9 cellular contexts compared by ENCODE assay signal in genomic region chr22:17629646-17630045, GRCh38. TPM values are rescaled to one million over a fixed set of nuclear protein-coding genes. Genes with fewer than 3 reads are reported as not detected.
DNase-seq lines count a peak whose midpoint lies in the region; ATAC-seq and TF ChIP-seq lines count a peak whose summit lies in the region.
"Had no signal": no experiment of that assay in that cellular context is flagged by ENCODE, and none has a peak within 500 bp of the region (broad histone marks: within the 10 kb centered on the region; RNA-seq: fewer than 3 reads in every experiment).

No MANE protein-coding gene starts in this region.

- H3K4me2 ChIP-seq in MM.1S (ENCODE audit: low read depth, low read length) (peak overlapping the region; percentile 90), trophoblast cell (ENCODE audit: low read length) (no peak overlapping the region)

- POLR2A ChIA-PET in CD8-positive, alpha-beta T cell (lab: Charles Lee) = interaction anchor here (1.3 kb wide), 1 partner anchor 9 kb away, joined by 9 read pairs; the partner anchor contains the start of gene BCL2L13

- intact Hi-C loops in CD8-positive, alpha-beta T cell (cut with DNase I, micrococcal nuclease) = loop anchor here (2.0 to 5.0 kb wide), 4 partner anchors 148 to 545 kb away; partner anchors contain the start of genes HDHD5 (in 1 of the 2), IL17RA (in 1 of the 2) and PEX26 (in 1 of the 2)
- intact Hi-C loops in dorsolateral prefrontal cortex (cut with DNase I) = loop anchor here in 1 of 2 donors (10.0 kb wide), 3 partner anchors 95 to 465 kb away; no protein-coding TSS in a partner anchor

- CTCF ChIA-PET in CD8-positive, alpha-beta T cell (lab: Charles Lee) = no interaction called here

- H3K9me3 ChIP-seq in CD8-positive, alpha-beta T cell (ENCODE audit: low read length) = no peaks in the 10 kb centered on the region
- H3K9me3 ChIP-seq in MM.1S (replicated peaks; ENCODE audit: insufficient read depth, low read length) (no peaks in the 10 kb centered on the region), neuron (ENCODE audit: low read length) (no peaks in the 10 kb centered on the region), trophoblast cell (ENCODE audit: insufficient read depth, low read depth, low read length) (no peaks in the 10 kb centered on the region)

- H3K4ac ChIP-seq in trophoblast cell (ENCODE audit: low read depth, low read length) = no peak overlapping the region

- no peaks in the 10 kb centered on the region for H3K9me2 ChIP-seq in MM.1S (replicated peaks; ENCODE audit: insufficient read depth, low read length)

- H3K23ac ChIP-seq in trophoblast cell (ENCODE audit: low read length) = no peak overlapping the region

- no peak for DNase-seq in CD8-positive, alpha-beta T cell
- DNase-seq in MM.1S (no peak), dorsolateral prefrontal cortex (no peak), trophoblast cell (no peak), NCI-H2227 treated with DMSO at 0.1 percent for 48 hours (lab: John Stamatoyannopoulos, UW) (no peak)
- DNase-seq: NCI-H2107 had no signal

- H2BK5ac ChIP-seq in trophoblast cell (ENCODE audit: low read depth, low read length, poor library complexity) = no peak overlapping the region

- H3K4me3 Mint-ChIP-seq in CD8-positive, alpha-beta T cell = peak overlapping the region; percentile 97

- peaks cover 5% of the 10 kb centered on the region; the same call in 1 of the 2 replicates for H3F3A ChIP-seq in MM.1S (ENCODE audit: insufficient read depth, low read length)

- H3K9ac ChIP-seq in MM.1S (ENCODE audit: low read length) (peak overlapping the region; percentile 94; the same call in 1 of the 2 replicates), trophoblast cell (ENCODE audit: low read length) (no peak overlapping the region)

- ATAC-seq in CD8-positive, alpha-beta T cell = no peak
- ATAC-seq in GM21381 (IDR thresholded peaks at IDR 0.05; ENCODE audit: unreplicated experiment) (no peak), GM18502 (IDR thresholded peaks at IDR 0.05; ENCODE audit: poor library complexity, unreplicated experiment) (no peak)

- H4K20me1 ChIP-seq in MM.1S (ENCODE audit: insufficient read depth, low read length) = no peaks in the 10 kb centered on the region

- H3K18ac ChIP-seq in trophoblast cell (ENCODE audit: low read length) = no peak overlapping the region

- no peaks in the 10 kb centered on the region for H3K27me3 ChIP-seq in CD8-positive, alpha-beta T cell (ENCODE audit: insufficient read depth, low read length)
- H3K27me3 ChIP-seq in MM.1S (replicated peaks; ENCODE audit: insufficient read depth, low read length) = no peaks in the 10 kb centered on the region
- no peaks in the 10 kb centered on the region for H3K27me3 ChIP-seq in dorsolateral prefrontal cortex
- no peaks in the 10 kb centered on the region for H3K27me3 ChIP-seq in neuron (ENCODE audit: insufficient read depth, low read length)
- H3K27me3 ChIP-seq in trophoblast cell (ENCODE audit: insufficient read depth, low read length) = no peaks in the 10 kb centered on the region

- peaks cover 25% of the 10 kb centered on the region for H3K4me1 Mint-ChIP-seq in CD8-positive, alpha-beta T cell (ENCODE audit: low read depth)

- H3K9me3 Mint-ChIP-seq in CD8-positive, alpha-beta T cell = no peaks in the 10 kb centered on the region

- no CpG with 5 or more reads among the region's 7 CpGs for WGBS in trophoblast cell (ENCODE audit: extremely low coverage, insufficient coverage, insufficient read length)

- no peak overlapping the region for H3K27ac ChIP-seq in CD8-positive, alpha-beta T cell (ENCODE audit: low read depth, low read length)
- H3K27ac ChIP-seq in MM.1S (ENCODE audit: low read length) = no peak overlapping the region
- H3K27ac ChIP-seq in dorsolateral prefrontal cortex = peak overlapping the region in 20 of 59 donors; percentile 76 to 97 (median 92)
- H3K27ac ChIP-seq in trophoblast cell (ENCODE audit: low read depth, low read length) = no peak overlapping the region

- no peak overlapping the region for H4K8ac ChIP-seq in trophoblast cell (ENCODE audit: low read depth, low read length)

- peaks cover 17% of the 10 kb centered on the region for H3K36me3 Mint-ChIP-seq in CD8-positive, alpha-beta T cell

- H2AFZ ChIP-seq in MM.1S (ENCODE audit: low read length) (peak overlapping the region; percentile 53; the same call in 1 of the 2 replicates), neuron (ENCODE audit: low read depth, low read length) (no peak overlapping the region), trophoblast cell (ENCODE audit: insufficient read depth, low read length, poor library complexity) (no peak overlapping the region)

- no peak overlapping the region for H2BK12ac ChIP-seq in trophoblast cell (ENCODE audit: low read length)

- no peak overlapping the region for H4K91ac ChIP-seq in trophoblast cell (ENCODE audit: low read depth, low read length)

- H4K12ac ChIP-seq in trophoblast cell (ENCODE audit: low read depth, low read length) = no peak overlapping the region

- H3K14ac ChIP-seq in trophoblast cell (ENCODE audit: low read length) = no peak overlapping the region

- no peak for TF ChIP-seq CTCF in CD8-positive, alpha-beta T cell (IDR thresholded peaks at IDR 0.05)
- TF ChIP-seq CTCF in MM.1S (IDR thresholded peaks at IDR 0.05; ENCODE audit: low read length) = no peak
- TF ChIP-seq CTCF in dorsolateral prefrontal cortex (IDR thresholded peaks at IDR 0.05 in 54 of 56, conservative IDR thresholded peaks at IDR 0.05 in 2 of 56; ENCODE audit: low read depth in 1 of 56, partially characterized antibody in 56 of 56) = no peak

- no peaks in the 10 kb centered on the region for H3K36me3 ChIP-seq in CD8-positive, alpha-beta T cell (ENCODE audit: insufficient read depth, low read length)
- H3K36me3 ChIP-seq in MM.1S (replicated peaks; ENCODE audit: insufficient read depth, low read length) (no peaks in the 10 kb centered on the region), neuron (ENCODE audit: insufficient read depth, low read length) (peaks cover 6% of the 10 kb centered on the region), trophoblast cell (ENCODE audit: control insufficient read depth in 1 of 2, insufficient read depth in 2 of 2, low read length in 2 of 2) (peaks cover 6 to 9% of the 10 kb centered on the region in 2 experiments)

- peaks cover 17% of the 10 kb centered on the region for H3K79me1 ChIP-seq in trophoblast cell (ENCODE audit: low read length)

- no peak overlapping the region for H2AK5ac ChIP-seq in trophoblast cell (ENCODE audit: low read length)

- H3K4me3 ChIP-seq in CD8-positive, alpha-beta T cell (ENCODE audit: low read depth, low read length) = no peak overlapping the region
- peak overlapping the region; percentile 98; the same call in 1 of the 2 replicates for H3K4me3 ChIP-seq in MM.1S (ENCODE audit: low read length)
- H3K4me3 ChIP-seq in dorsolateral prefrontal cortex = peak overlapping the region in 34 of 59 donors; percentile 68 to 100 (median 99)
- H3K4me3 ChIP-seq in neuron (ENCODE audit: low read length) = peak overlapping the region; percentile 80
- no peak overlapping the region for H3K4me3 ChIP-seq in trophoblast cell (ENCODE audit: low read depth, low read length)

- peak overlapping the region; percentile 99 for H3K27ac Mint-ChIP-seq in CD8-positive, alpha-beta T cell

- peaks cover 45% of the 10 kb centered on the region for H3K79me2 ChIP-seq in MM.1S (ENCODE audit: low read length)
- peaks cover 15% of the 10 kb centered on the region for H3K79me2 ChIP-seq in trophoblast cell (ENCODE audit: control insufficient read depth, insufficient read depth, low read length, poor library complexity)

- H2BK120ac ChIP-seq in trophoblast cell (ENCODE audit: insufficient read depth, low read length, poor library complexity) = no peak overlapping the region

- H3K4me1 ChIP-seq in CD8-positive, alpha-beta T cell (ENCODE audit: insufficient read depth, low read length) = peaks cover 18% of the 10 kb centered on the region
- H3K4me1 ChIP-seq in MM.1S (ENCODE audit: low read length) = no peaks in the 10 kb centered on the region
- peaks cover 11% of the 10 kb centered on the region for H3K4me1 ChIP-seq in neuron (ENCODE audit: insufficient read depth, low read length)
- peaks cover 9 to 11% of the 10 kb centered on the region in 2 experiments for H3K4me1 ChIP-seq in trophoblast cell (ENCODE audit: control insufficient read depth in 1 of 2, insufficient read depth in 2 of 2, low read length in 2 of 2)

- H3K27me3 Mint-ChIP-seq in CD8-positive, alpha-beta T cell (ENCODE audit: low read depth) = no peaks in the 10 kb centered on the region

RNA-seq across cellular contexts. Expression of gene ATP6V1E1, which starts 1.1 kb away (rescaled TPM):
- total RNA-seq in CD8-positive, alpha-beta T cell = 10 to 100 TPM; 49.8 to 53.0 TPM
- total RNA-seq in dorsolateral prefrontal cortex = 100 to 1,000 TPM; 113 to 439 (median 333) TPM
- polyA plus RNA-seq in trophoblast cell (2013) = 173 and 177 TPM in 2 replicates

RNA-seq across cellular contexts. Expression of gene BCL2L13, which starts 8.9 kb away (rescaled TPM):
- 1 to 10 TPM; 7.8 to 9.5 TPM for total RNA-seq in CD8-positive, alpha-beta T cell
- 100 to 1,000 TPM in 50 of 120 experiments, 10 to 100 TPM in 70; 64.1 to 146 (median 96.5) TPM for total RNA-seq in dorsolateral prefrontal cortex
- polyA plus RNA-seq in trophoblast cell (2013) = 20.8 and 21.8 TPM in 2 replicates

Comparison
In these comparisons a context has a peak if more than half of its experiments do, and no peak if none do; other contexts are left out.
1. H3K4me3 ChIP-seq: peak in MM.1S (single experiment), dorsolateral prefrontal cortex (34 of 59) and neuron (single experiment); none in CD8-positive, alpha-beta T cell (single experiment) and trophoblast cell (single experiment).
2. RNA of gene BCL2L13, which starts 8.9 kb away (total RNA-seq): 64.1 to 146 TPM in dorsolateral prefrontal cortex; 7.8 to 9.5 TPM in CD8-positive, alpha-beta T cell; every median in the first group is over 4 times any median in the second.